ENCODE assay signal across 15 cellular contexts in genomic region chr15:101193781-101194180, GRCh38. TPM values are rescaled to one million over a fixed set of nuclear protein-coding genes. Genes with fewer than 3 reads are reported as not detected.
A peak's percentile ranks its signal among the peaks of the same experiment; 100 is the strongest.
DNase-seq lines count a peak whose midpoint lies in the region; ATAC-seq, FAIRE-seq and TF ChIP-seq lines count a peak whose summit lies in the region.
"Had no signal": no experiment of that assay in that cellular context is flagged by ENCODE, and none has a peak within 500 bp of the region (broad histone marks: within the 10 kb centered on the region; RNA-seq: fewer than 3 reads in every experiment).

No MANE protein-coding gene starts in this region.

- H3K36me3 Mint-ChIP-seq in T-helper 2 cell treated with Interferon-gamma antibody and Interleukin-4, amounts not matched to agents 5 μg/mL and 100 μg/mL, for 36 hours (ENCODE audit: low read depth) = peaks cover 12% of the 10 kb centered on the region
- peaks cover 58% of the 10 kb centered on the region for H3K36me3 Mint-ChIP-seq in activated T-helper 17 cell treated with anti-CD3 and anti-CD28 coated beads, Interleukin-2, amount 50 U/mL, for 72 hours (ENCODE audit: low read depth)
- H3K36me3 Mint-ChIP-seq: natural killer cell treated with Interleukin-12 subunit alpha and Interleukin-12 subunit beta and Interleukin-15 and Interleukin-18, amount 100 ng/mL, for 72 hours had no signal

- dilution Hi-C loops in keratinocyte (cut with MboI; ENCODE audit: extremely low pct_ligation_motif_present, low sequenced_read_pairs) = no loop called here

- H3K4me3 ChIP-seq in keratinocyte (ENCODE audit: control insufficient read depth in 2 of 3, extremely low read depth in 1 of 3, insufficient read depth in 2 of 3, low read depth in 1 of 3, low read length in 3 of 3) (peak overlapping the region in 2 of 3 experiments; percentile 13 to 18), spleen (peak overlapping the region in 1 of 8 donors; percentile 35)

- H3K9me3 ChIP-seq in keratinocyte (ENCODE audit: control insufficient read depth, low read depth, low read length) (no peaks in the 10 kb centered on the region), spleen (no peaks in the 10 kb centered on the region)

- ATAC-seq in activated T-helper 17 cell treated with anti-CD3 and anti-CD28 coated beads, Interleukin-2, amount 50 U/mL, for 72 hours (replicated peaks) = no peak
- no peak for ATAC-seq in GM18858 (IDR thresholded peaks at IDR 0.05; ENCODE audit: unreplicated experiment)
- ATAC-seq: natural killer cell treated with Interleukin-12 subunit alpha and Interleukin-12 subunit beta and Interleukin-15 and Interleukin-18, amount 100 ng/mL, for 72 hours had no signal

- WGBS in spleen, 5 donors = 41 to 74% (median 56%) methylated on average over 7 of the region's 7 CpGs

- peak overlapping the region; percentile 43 for H3K27ac Mint-ChIP-seq in T-helper 2 cell treated with Interferon-gamma antibody and Interleukin-4, amounts not matched to agents 5 μg/mL and 100 μg/mL, for 36 hours
- peak overlapping the region; percentile 92 for H3K27ac Mint-ChIP-seq in activated T-helper 17 cell treated with anti-CD3 and anti-CD28 coated beads, Interleukin-2, amount 50 U/mL, for 72 hours
- H3K27ac Mint-ChIP-seq: IgD-negative memory B cell had no signal

- H3K79me2 ChIP-seq in keratinocyte (ENCODE audit: control insufficient read depth, insufficient read depth, low read length) = peaks cover 98% of the 10 kb centered on the region

- H3K4me2 ChIP-seq in keratinocyte (ENCODE audit: control insufficient read depth, extremely low read depth, insufficient read depth, low read depth, low read length) = peak overlapping the region; percentile 54

- TF ChIP-seq POLR2A in spleen (IDR thresholded peaks at IDR 0.05) = no peak

- peak overlapping the region; percentile 62 for H3K4me3 Mint-ChIP-seq in T-helper 2 cell treated with Interferon-gamma antibody and Interleukin-4, amounts not matched to agents 5 μg/mL and 100 μg/mL, for 36 hours
- peak overlapping the region; percentile 60 for H3K4me3 Mint-ChIP-seq in activated T-helper 17 cell treated with anti-CD3 and anti-CD28 coated beads, Interleukin-2, amount 50 U/mL, for 72 hours
- H3K4me3 Mint-ChIP-seq: IgD-negative memory B cell had no signal

- H3K27ac ChIP-seq in keratinocyte (ENCODE audit: control insufficient read depth, insufficient read depth, low read length) (peak overlapping the region; percentile 61), spleen (peak overlapping the region in 7 of 8 donors; percentile 17 to 77 (median 63))
- H3K27ac ChIP-seq: epithelial cell of prostate had no signal

- intact Hi-C loops in spleen (cut with DNase I; ENCODE audit: low total_unique reads) = no loop called here

- H3K4me1 ChIP-seq in keratinocyte (ENCODE audit: control insufficient read depth, extremely low read depth, insufficient read depth, low read length) = peaks cover 68% of the 10 kb centered on the region
- peaks cover 7 to 98% (median 74%) of the 10 kb centered on the region in 6 donors for H3K4me1 ChIP-seq in spleen

- H3K9me3 Mint-ChIP-seq in T-helper 2 cell treated with Interferon-gamma antibody and Interleukin-4, amounts not matched to agents 5 μg/mL and 100 μg/mL, for 36 hours = no peaks in the 10 kb centered on the region
- H3K9me3 Mint-ChIP-seq in activated T-helper 17 cell treated with anti-CD3 and anti-CD28 coated beads, Interleukin-2, amount 50 U/mL, for 72 hours = no peaks in the 10 kb centered on the region
- H3K9me3 Mint-ChIP-seq: IgD-negative memory B cell; natural killer cell treated with Interleukin-12 subunit alpha and Interleukin-12 subunit beta and Interleukin-15 and Interleukin-18, amount 100 ng/mL, for 72 hours had no signal

- H3K9ac ChIP-seq in keratinocyte (ENCODE audit: control insufficient read depth, extremely low read depth, insufficient read depth, low read length) = no peak overlapping the region

- H2AFZ ChIP-seq in keratinocyte (ENCODE audit: control insufficient read depth, low read length) = no peak overlapping the region

- H4K20me1 ChIP-seq in keratinocyte (ENCODE audit: control insufficient read depth, extremely low read depth, insufficient read depth, low read length) = no peaks in the 10 kb centered on the region

- no peak for DNase-seq in T-helper 2 cell treated with Interferon-gamma antibody and Interleukin-4, amounts not matched to agents 5 μg/mL and 100 μg/mL, for 36 hours (ENCODE audit: low spot score)
- DNase-seq in T-helper 2 cell = no peak
- DNase-seq in keratinocyte (ENCODE audit: low read depth, low spot score) = no peak
- no peak for DNase-seq in spleen
- DNase-seq in kidney glomerular epithelial cell (lab: John Stamatoyannopoulos, UW) = no peak
- no peak for DNase-seq in NCI-H526 treated with DMSO at 0.1 percent for 48 hours (lab: John Stamatoyannopoulos, UW)
- DNase-seq: 8988T; NCI-H2029 treated with DMSO at 0.1 percent for 48 hours; stimulated activated CD4-positive, alpha-beta T cell treated with anti-CD3 and anti-CD28 coated beads, Interleukin-1b, Interleukin-23, amount 100 ng/mL, for 48 hours had no signal

- H3K4me1 Mint-ChIP-seq in T-helper 2 cell treated with Interferon-gamma antibody and Interleukin-4, amounts not matched to agents 5 μg/mL and 100 μg/mL, for 36 hours (ENCODE audit: low read depth) = peaks cover 84% of the 10 kb centered on the region
- H3K4me1 Mint-ChIP-seq in activated T-helper 17 cell treated with anti-CD3 and anti-CD28 coated beads, Interleukin-2, amount 50 U/mL, for 72 hours = peaks cover 54% of the 10 kb centered on the region

- H3K27me3 ChIP-seq in keratinocyte (ENCODE audit: control insufficient read depth, extremely low read depth, insufficient read depth, low read length) (no peaks in the 10 kb centered on the region), spleen (replicated peaks in 1 of 7) (no peaks in the 10 kb centered on the region)

- no peaks in the 10 kb centered on the region for H3K27me3 Mint-ChIP-seq in T-helper 2 cell treated with Interferon-gamma antibody and Interleukin-4, amounts not matched to agents 5 μg/mL and 100 μg/mL, for 36 hours (ENCODE audit: low read depth)
- H3K27me3 Mint-ChIP-seq in activated T-helper 17 cell treated with anti-CD3 and anti-CD28 coated beads, Interleukin-2, amount 50 U/mL, for 72 hours = no peaks in the 10 kb centered on the region
- H3K27me3 Mint-ChIP-seq: IgD-negative memory B cell; natural killer cell treated with Interleukin-12 subunit alpha and Interleukin-12 subunit beta and Interleukin-15 and Interleukin-18, amount 100 ng/mL, for 72 hours had no signal

- H3K36me3 ChIP-seq in keratinocyte (ENCODE audit: control insufficient read depth in 2 of 2, extremely low read depth in 1 of 2, insufficient read depth in 2 of 2, low read length in 2 of 2) (peaks cover 0 to under 1% of the 10 kb centered on the region in 2 experiments), spleen (peaks cover 0 to 5% (median 0%) of the 10 kb centered on the region in 6 donors)

- no peaks in the 10 kb centered on the region for H3K9me1 ChIP-seq in keratinocyte (ENCODE audit: control insufficient read depth, extremely low read depth, insufficient read depth, low read length)

- FAIRE-seq in keratinocyte (lab: Jason Lieb, UNC) = peak; percentile 61
- FAIRE-seq: astrocyte had no signal

- TF ChIP-seq CTCF in keratinocyte (optimal IDR thresholded peaks at IDR 0.05 in 1 of 3, IDR thresholded peaks at IDR 0.05 in 1 of 3, conservative IDR thresholded peaks at IDR 0.05 in 1 of 3; ENCODE audit: extremely low read depth in 1 of 3, insufficient read depth in 2 of 3, low read length in 3 of 3) = no peak
- no peak for TF ChIP-seq CTCF in spleen (IDR thresholded peaks at IDR 0.05 in 8 of 11, conservative IDR thresholded peaks at IDR 0.05 in 3 of 11)

RNA-seq across cellular contexts. Expression of gene CHSY1, which starts 58.1 kb away (rescaled TPM):
- 100 to 1,000 TPM in 1 of 2 donors, 10 to 100 TPM in 1; 47.4 to 114 TPM for total RNA-seq in activated T-helper 17 cell treated with anti-CD3 and anti-CD28 coated beads, Interleukin-2, amount 50 U/mL, for 72 hours
- polyA plus RNA-seq in keratinocyte (18.1 to 28.3 TPM (median 27.0 TPM) in 3 replicates), spleen (1 to 10 TPM; 6.8 to 9.2 (median 8.3) TPM)
- polyA plus RNA-seq in keratinocyte (2011; ENCODE audit: low read depth) = 5.1 TPM
- polyA plus RNA-seq in keratinocyte (2011; cell fraction: cytosol; rRNA removed) = 15.2 and 20.9 TPM in 2 replicates
- 33.3 and 36.1 TPM in 2 replicates for polyA plus RNA-seq in keratinocyte (2011; cell fraction: nucleus; rRNA removed)
- 7.2 and 21.3 TPM in 2 replicates for polyA plus RNA-seq in keratinocyte (2012; ENCODE audit: low replicate concordance)
- 19.8 to 29.4 TPM (median 20.2 TPM) in 3 replicates for polyA minus RNA-seq in keratinocyte
- 16.7 TPM for polyA minus RNA-seq in keratinocyte (2011; cell fraction: cytosol; rRNA and poly(A)+ RNA removed)
- polyA minus RNA-seq in keratinocyte (2011; cell fraction: nucleus; rRNA and poly(A)+ RNA removed) = 24.5 and 51.2 TPM in 2 replicates
- 10 to 100 TPM; 50.2 to 99.5 (median 55.9) TPM for total RNA-seq in spleen
